In genomic region chr13:74024314-74024713, GRCh38 we compare ENCODE assay signal across 19 cellular contexts.
DNase-seq lines count a peak whose midpoint lies in the region; ATAC-seq, FAIRE-seq and TF ChIP-seq lines count a peak whose summit lies in the region.
"Had no signal": no experiment of that assay in that cellular context is flagged by ENCODE, and none has a peak within 500 bp of the region (broad histone marks: within the 10 kb centered on the region; RNA-seq: fewer than 3 reads in every experiment).

No MANE protein-coding gene starts in this region.

- H4K20me1 ChIP-seq in GM12878 (ENCODE audit: control insufficient read depth, insufficient read depth): no peaks in the 10 kb centered on the region

- H3K9me3 Mint-ChIP-seq in Caco-2 (ENCODE audit: unreplicated experiment): peaks cover 10% of the 10 kb centered on the region

- peak overlapping the region; percentile 90; the same call in 1 of the 2 replicates for H3K4me2 ChIP-seq in GM12878 (ENCODE audit: control insufficient read depth, insufficient read depth)

- SMC1A ChIA-PET in GM12878 (lab: Charles Lee; ENCODE audit: uncharacterized antibody, unreplicated experiment): interaction anchor here (0.7 to 3.2 kb wide), 20 partner anchors 11 to 114 kb away, joined by 3 to 27 read pairs (median 4); no protein-coding TSS in a partner anchor

- 72% methylated on average over 4 of the region's 4 CpGs for WGBS in GM12878 (ENCODE audit: insufficient coverage, insufficient replicate concordance, low lambda C conversion rate, missing lambda C conversion rate)
- 67 to 90% (median 78%) methylated on average over 4 of the region's 4 CpGs for WGBS in adrenal gland, 4 donors

- peaks cover 74% of the 10 kb centered on the region for H3K4me1 Mint-ChIP-seq in Caco-2 (ENCODE audit: low read depth, unreplicated experiment)

- TF ChIP-seq EP300 in GM12878 (IDR thresholded peaks at IDR 0.05; ENCODE audit: borderline replicate concordance in 1 of 2, control insufficient read depth in 1 of 2, low read depth in 2 of 2, low read length in 2 of 2): no peak

- no peak for TF ChIP-seq RAD21 in GM12878 (IDR thresholded peaks at IDR 0.05; ENCODE audit: insufficient read depth, low read depth, low read length)

- H3K36me3 Mint-ChIP-seq in Caco-2 (ENCODE audit: insufficient read depth, unreplicated experiment): peaks cover 7% of the 10 kb centered on the region

- no peaks in the 10 kb centered on the region for H3K36me3 ChIP-seq in cardiac muscle cell
- H3K36me3 ChIP-seq in Caco-2 (ENCODE audit: control insufficient read depth, insufficient read depth, low read length): no peaks in the 10 kb centered on the region
- no peaks in the 10 kb centered on the region for H3K36me3 ChIP-seq in GM12878 (ENCODE audit: control insufficient read depth in 2 of 2, insufficient read depth in 2 of 2, low read length in 1 of 2)
- H3K36me3 ChIP-seq in adrenal gland (replicated peaks in 1 of 2): no peaks in the 10 kb centered on the region

- H3K4me3 ChIP-seq in cardiac muscle cell (no peak overlapping the region), Caco-2 (ENCODE audit: low read depth, low read length) (no peak overlapping the region), GM12878 (no peak overlapping the region), adrenal gland (no peak overlapping the region)

- H3K9ac ChIP-seq in GM12878 (ENCODE audit: control insufficient read depth, insufficient read depth, low read length): no peak overlapping the region

- H3K79me2 ChIP-seq in GM12878 (ENCODE audit: control insufficient read depth, insufficient read depth, low read length): peaks cover 16% of the 10 kb centered on the region

- H3K4me1 ChIP-seq in cardiac muscle cell (ENCODE audit: low read depth): peaks cover 44% of the 10 kb centered on the region
- peaks cover 79% of the 10 kb centered on the region for H3K4me1 ChIP-seq in Caco-2
- peaks cover 8% of the 10 kb centered on the region; the same call in 1 of the 2 replicates for H3K4me1 ChIP-seq in GM12878 (ENCODE audit: control insufficient read depth, insufficient read depth, low read length)
- no peaks in the 10 kb centered on the region for H3K4me1 ChIP-seq in adrenal gland (replicated peaks in 1 of 2)

- no peak for FAIRE-seq in GM12878 (lab: Jason Lieb, UNC)

- intact Hi-C loops in Right ventricle myocardium inferior (cut with DNase I): no loop called here
- intact Hi-C loops in Caco-2 (cut with micrococcal nuclease; ENCODE audit: unreplicated experiment): loop anchor here (1.0 to 10.0 kb wide), 5 partner anchors 58 to 1230 kb away; no protein-coding TSS in a partner anchor
- intact Hi-C loops in GM12878 (cut with micrococcal nuclease; ENCODE audit: unreplicated experiment): no loop called here
- intact Hi-C loops in adrenal gland (cut with DNase I): no loop called here

- CTCF ChIA-PET in Caco-2 (lab: Charles Lee): interaction anchor here (0.9 to 2.4 kb wide), 4 partner anchors 16 to 263 kb away, joined by 4 to 30 read pairs (median 4); no protein-coding TSS in a partner anchor
- CTCF ChIA-PET in GM12878 (lab: Yijun Ruan, JAX): interaction anchor here (0.7 to 3.6 kb wide), 11 partner anchors 16 to 1196 kb away, joined by 3 to 20 read pairs (median 3); no protein-coding TSS in a partner anchor

- DNase-seq in cardiac muscle cell (ENCODE audit: low read depth in 1 of 2, low spot score in 1 of 2): no peak
- DNase-seq in Right ventricle myocardium inferior (ENCODE audit: missing footprints): no peak
- peak in 1 of 2 experiments; percentile 26 for DNase-seq in Caco-2
- DNase-seq in GM12878 (ENCODE audit: low read depth, low spot score): no peak
- peak; percentile 13 for DNase-seq in iris pigment epithelial cell (ENCODE audit: low read depth)
- no peak for DNase-seq in adrenal gland
- DNase-seq: EL, GF-D8, H7, Kasumi-1, NCI-H1694, NCI-H2081, NCI-H2171, NCI-H524 treated with DMSO at 0.1 percent for 48 hours, NCI-H82, SHP77 treated with DMSO at 0.1 percent for 48 hours had no signal

- no peak overlapping the region for H3K4me3 Mint-ChIP-seq in Caco-2 (ENCODE audit: unreplicated experiment)

- H3K27ac ChIP-seq in cardiac muscle cell (peak overlapping the region; percentile 36), GM12878 (ENCODE audit: control insufficient read depth, insufficient read depth) (no peak overlapping the region), adrenal gland (no peak overlapping the region)
- H3K27ac ChIP-seq: C4-2B had no signal

- H3K9me3 ChIP-seq in cardiac muscle cell (ENCODE audit: low read depth) (no peaks in the 10 kb centered on the region), Caco-2 (no peaks in the 10 kb centered on the region), GM12878 (replicated peaks; ENCODE audit: control insufficient read depth, insufficient read depth, low read length) (peaks cover 20% of the 10 kb centered on the region), adrenal gland (replicated peaks in 1 of 3) (no peaks in the 10 kb centered on the region)

- RAD21 ChIA-PET in GM12878 (lab: Charles Lee; ENCODE audit: unreplicated experiment): interaction anchor here (0.8 to 2.1 kb wide), 11 partner anchors 8 to 112 kb away, joined by 3 to 15 read pairs (median 3); partner anchors contain the start of gene KLF12

- H3K27ac Mint-ChIP-seq in Caco-2 (ENCODE audit: unreplicated experiment): peak overlapping the region; percentile 65

- POLR2A ChIA-PET in Caco-2 (lab: Charles Lee): interaction anchor here (0.8 kb wide), 1 partner anchor 24 kb away, joined by 3 read pairs; no protein-coding TSS in a partner anchor
- POLR2A ChIA-PET in GM12878 (lab: Charles Lee): interaction anchor here (0.7 to 1.2 kb wide), 3 partner anchors 14 to 126 kb away, joined by 3 read pairs; no protein-coding TSS in a partner anchor

- no peaks in the 10 kb centered on the region for H3K27me3 ChIP-seq in cardiac muscle cell
- H3K27me3 ChIP-seq in Caco-2 (replicated peaks; ENCODE audit: control insufficient read depth, insufficient read depth, low read length): no peaks in the 10 kb centered on the region
- H3K27me3 ChIP-seq in GM12878 (replicated peaks in 1 of 2; ENCODE audit: control insufficient read depth in 2 of 2, insufficient read depth in 2 of 2, low read length in 1 of 2): no peaks in the 10 kb centered on the region
- H3K27me3 ChIP-seq in adrenal gland: no peaks in the 10 kb centered on the region

- BruUV-seq in Caco-2 (replicated peaks; lab: Mats Ljungman, UMichigan) (no TSS peak), GM12878 (replicated peaks; lab: Mats Ljungman, UMichigan) (no TSS peak)

- no peak overlapping the region for H2AFZ ChIP-seq in GM12878 (ENCODE audit: control insufficient read depth, low read depth, low read length)

- no peaks in the 10 kb centered on the region for H3K27me3 Mint-ChIP-seq in Caco-2 (ENCODE audit: insufficient read depth, unreplicated experiment)

- TF ChIP-seq CTCF in cardiac muscle cell (IDR thresholded peaks at IDR 0.05; ENCODE audit: low read depth, low read length): no peak
- TF ChIP-seq CTCF in Caco-2 (IDR thresholded peaks at IDR 0.05; ENCODE audit: insufficient read depth in 1 of 2, low read depth in 1 of 2, low read length in 1 of 2, severe bottlenecking in 1 of 2, unreplicated experiment in 1 of 2): peak in 1 of 2 experiments; percentile 59
- no peak for TF ChIP-seq CTCF in GM12878 (IDR thresholded peaks at IDR 0.05 in 2 of 3, conservative IDR thresholded peaks at IDR 0.05 in 1 of 3; ENCODE audit: control insufficient read depth in 2 of 3, extremely low read depth in 1 of 3, insufficient read depth in 1 of 3, low read depth in 3 of 3, low read length in 3 of 3)
- no peak for TF ChIP-seq CTCF in adrenal gland (IDR thresholded peaks at IDR 0.05)

- no peak for TF ChIP-seq POLR2A in GM12878 (IDR thresholded peaks at IDR 0.05; ENCODE audit: low read depth, low read length)
- no peak for TF ChIP-seq POLR2A in adrenal gland (IDR thresholded peaks at IDR 0.05)

- ATAC-seq in Right ventricle myocardium inferior (no peak), GM12878 (no peak), HG02852 (IDR thresholded peaks at IDR 0.05; ENCODE audit: unreplicated experiment) (no peak), GM18517 (IDR thresholded peaks at IDR 0.05; ENCODE audit: unreplicated experiment) (no peak)

- in situ Hi-C loops in GM12878 (cut with MboI): no loop called here

TF ChIP-seq in GM12878, 131 proteins besides CTCF, POLR2A, EP300 and RAD21 (continues in another document):
- TF ChIP-seq ZBTB4 (CRISPR knock-in tag; IDR thresholded peaks at IDR 0.05) (no peak), PKNOX1 (IDR thresholded peaks at IDR 0.05) (no peak), SREBF1 (IDR thresholded peaks at IDR 0.05; ENCODE audit: low read length) (no peak)
